Comparison of ENCODE assay signal across 12 cellular contexts in genomic region chr2:69149631-69150215, GRCh38.
DNase-seq lines count a peak whose midpoint lies in the region; ATAC-seq, FAIRE-seq and TF ChIP-seq lines count a peak whose summit lies in the region.
"Had no signal": no experiment of that assay in that cellular context is flagged by ENCODE, and none has a peak within 500 bp of the region (broad histone marks: within the 10 kb centered on the region; RNA-seq: fewer than 3 reads in every experiment).

No MANE protein-coding gene starts in this region.

- peaks cover 27% of the 10 kb centered on the region for H3K36me3 Mint-ChIP-seq in nephron (ENCODE audit: low read depth)
- no peaks in the 10 kb centered on the region for H3K36me3 Mint-ChIP-seq in activated naive CD4-positive, alpha-beta T cell treated with anti-CD3 and anti-CD28 coated beads, Interleukin-2, amount 10 ng/mL, durations not matched to agents 7 days and 5 days

- H3K27me3 Mint-ChIP-seq in nephron (ENCODE audit: low read depth): no peaks in the 10 kb centered on the region
- peaks cover 19% of the 10 kb centered on the region for H3K27me3 Mint-ChIP-seq in activated naive CD4-positive, alpha-beta T cell treated with anti-CD3 and anti-CD28 coated beads, Interleukin-2, amount 10 ng/mL, durations not matched to agents 7 days and 5 days

- no peaks in the 10 kb centered on the region for H3K9me3 Mint-ChIP-seq in nephron
- H3K9me3 Mint-ChIP-seq in activated naive CD4-positive, alpha-beta T cell treated with anti-CD3 and anti-CD28 coated beads, Interleukin-2, amount 10 ng/mL, durations not matched to agents 7 days and 5 days: no peaks in the 10 kb centered on the region
- H3K9me3 Mint-ChIP-seq: activated T-cell treated with anti-CD3 and anti-CD28 coated beads, Interleukin-2, amount 50 U/mL, for 4 hours had no signal

- H3K27ac ChIP-seq in A549: peak overlapping the region; percentile 26 to 75; a peak in 5 of 6 replicates

- DNase-seq in A549 (ENCODE audit: low read depth in 1 of 2, low spot score in 1 of 2) (peak; percentile 16 to 27), NT2/D1 (ENCODE audit: low read depth, low spot score) (peak; percentile 59), fibroblast of peridontal ligament (ENCODE audit: extremely low read depth) (peak; percentile 40), germinal center (ENCODE audit: low spot score) (no peak), SIG-M5 treated with dmso at 0.1 percent for 504 hours (lab: John Stamatoyannopoulos, UW; ENCODE audit: unreplicated experiment) (no peak)
- no peak for DNase-seq in activated naive CD4-positive, alpha-beta T cell treated with anti-CD3 and anti-CD28 coated beads, Interleukin-2, amount 10 ng/mL, durations not matched to agents 7 days and 5 days
- DNase-seq: ACHN; activated T-cell treated with anti-CD3 and anti-CD28 coated beads, Interleukin-2, amount 50 U/mL, for 4 hours; NCI-H774; T-helper 9 cell had no signal

- H3K9ac ChIP-seq in NT2/D1 (ENCODE audit: insufficient read length, low read depth): no peak overlapping the region

- no peak for TF ChIP-seq POLR2A in A549 (IDR thresholded peaks at IDR 0.05; ENCODE audit: low read length)

- H3K4me2 ChIP-seq in A549: peak overlapping the region; percentile 38

- 72% methylated on average over 7 of the region's 7 CpGs for WGBS in A549 (ENCODE audit: missing lambda C conversion rate)

- peak overlapping the region; percentile 78 to 91 (median 87) for H3K27ac Mint-ChIP-seq in nephron
- H3K27ac Mint-ChIP-seq in activated naive CD4-positive, alpha-beta T cell treated with anti-CD3 and anti-CD28 coated beads, Interleukin-2, amount 10 ng/mL, durations not matched to agents 7 days and 5 days: no peak overlapping the region

- POLR2A ChIA-PET in A549 (lab: Yijun Ruan, JAX): no interaction called here

- FAIRE-seq in A549 (lab: Jason Lieb, UNC): no peak

- TF ChIP-seq RAD21 in A549 (conservative IDR thresholded peaks at IDR 0.05 in 1 of 2, IDR thresholded peaks at IDR 0.05 in 1 of 2): peak in 1 of 2 experiments; percentile 13; a peak in 1 of 5 replicates

- no peaks in the 10 kb centered on the region for H3K27me3 ChIP-seq in NT2/D1 (ENCODE audit: insufficient read depth, insufficient read length)

- ATAC-seq in A549 (peak; percentile 39 to 56; a peak in 5 of 6 replicates), HG03342 (IDR thresholded peaks at IDR 0.05; ENCODE audit: unreplicated experiment) (no peak)
- ATAC-seq: activated T-cell treated with anti-CD3 and anti-CD28 coated beads, Interleukin-2, amount 50 U/mL, for 4 hours had no signal

- H3K9me3 ChIP-seq in A549 (no peaks in the 10 kb centered on the region), NT2/D1 (ENCODE audit: insufficient read depth, low read length) (peaks cover 18% of the 10 kb centered on the region; the same call in 1 of the 2 replicates)

- H3K36me3 ChIP-seq in NT2/D1 (ENCODE audit: insufficient read depth, insufficient read length, low read length): peaks cover 18% of the 10 kb centered on the region

- CTCF ChIA-PET in A549 (lab: Yijun Ruan, JAX): interaction anchor here (0.8 to 2.1 kb wide), 3 partner anchors 10 to 157 kb away, joined by 3 to 6 read pairs (median 3); no protein-coding TSS in a partner anchor
- CTCF ChIA-PET in activated naive CD4-positive, alpha-beta T cell treated with anti-CD3 and anti-CD28 coated beads, Interleukin-2, amount 10 ng/mL, durations not matched to agents 7 days and 5 days (lab: Charles Lee): no interaction called here

- H3K4me1 Mint-ChIP-seq in nephron: peaks cover 74% of the 10 kb centered on the region
- no peaks in the 10 kb centered on the region for H3K4me1 Mint-ChIP-seq in activated naive CD4-positive, alpha-beta T cell treated with anti-CD3 and anti-CD28 coated beads, Interleukin-2, amount 10 ng/mL, durations not matched to agents 7 days and 5 days

- H3K4me3 Mint-ChIP-seq in nephron: peak overlapping the region in 1 of 3 experiments; percentile 30
- H3K4me3 Mint-ChIP-seq in activated naive CD4-positive, alpha-beta T cell treated with anti-CD3 and anti-CD28 coated beads, Interleukin-2, amount 10 ng/mL, durations not matched to agents 7 days and 5 days: no peak overlapping the region
- H3K4me3 Mint-ChIP-seq: activated T-cell treated with anti-CD3 and anti-CD28 coated beads, Interleukin-2, amount 50 U/mL, for 4 hours had no signal

- TF ChIP-seq CTCF in A549 (IDR thresholded peaks at IDR 0.05) (no peak), nephron (IDR thresholded peaks at IDR 0.05; ENCODE audit: unreplicated experiment in 3 of 3) (no peak)

- TF ChIP-seq EP300 in A549 (IDR thresholded peaks at IDR 0.05): no peak

- no peak overlapping the region for H3K4me3 ChIP-seq in A549
- no peak overlapping the region for H3K4me3 ChIP-seq in NT2/D1 (ENCODE audit: insufficient read length, low read depth)

- H3K4me1 ChIP-seq in A549: peaks cover 21% of the 10 kb centered on the region
- H3K4me1 ChIP-seq in NT2/D1 (ENCODE audit: insufficient read depth, insufficient read length): peaks cover 4% of the 10 kb centered on the region

TF ChIP-seq in A549, 52 proteins besides CTCF, POLR2A, EP300 and RAD21:
- TF ChIP-seq EHMT2 (IDR thresholded peaks at IDR 0.05; ENCODE audit: low read depth): no peak
- TF ChIP-seq RNF2 (IDR thresholded peaks at IDR 0.05; ENCODE audit: borderline replicate concordance, low read depth): no peak
- no peak for TF ChIP-seq ESRRA (IDR thresholded peaks at IDR 0.05; ENCODE audit: borderline replicate concordance, low read length)
- TF ChIP-seq KDM1A (IDR thresholded peaks at IDR 0.05; ENCODE audit: low read depth): no peak
- TF ChIP-seq NR3C1 (IDR thresholded peaks at IDR 0.05): no peak
- TF ChIP-seq, protein P1, sequence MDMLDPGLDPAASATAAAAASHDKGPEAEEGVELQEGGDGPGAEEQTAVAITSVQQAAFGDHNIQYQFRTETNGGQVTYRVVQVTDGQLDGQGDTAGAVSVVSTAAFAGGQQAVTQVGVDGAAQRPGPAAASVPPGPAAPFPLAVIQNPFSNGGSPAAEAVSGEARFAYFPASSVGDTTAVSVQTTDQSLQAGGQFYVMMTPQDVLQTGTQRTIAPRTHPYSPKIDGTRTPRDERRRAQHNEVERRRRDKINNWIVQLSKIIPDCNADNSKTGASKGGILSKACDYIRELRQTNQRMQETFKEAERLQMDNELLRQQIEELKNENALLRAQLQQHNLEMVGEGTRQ (IDR thresholded peaks at IDR 0.05): no peak
- no peak for TF ChIP-seq FOSB (CRISPR knock-in tag; IDR thresholded peaks at IDR 0.05)
- TF ChIP-seq KDM5A (IDR thresholded peaks at IDR 0.05): no peak
- TF ChIP-seq ZC3H11A (IDR thresholded peaks at IDR 0.05): no peak
- TF ChIP-seq, protein P2, sequence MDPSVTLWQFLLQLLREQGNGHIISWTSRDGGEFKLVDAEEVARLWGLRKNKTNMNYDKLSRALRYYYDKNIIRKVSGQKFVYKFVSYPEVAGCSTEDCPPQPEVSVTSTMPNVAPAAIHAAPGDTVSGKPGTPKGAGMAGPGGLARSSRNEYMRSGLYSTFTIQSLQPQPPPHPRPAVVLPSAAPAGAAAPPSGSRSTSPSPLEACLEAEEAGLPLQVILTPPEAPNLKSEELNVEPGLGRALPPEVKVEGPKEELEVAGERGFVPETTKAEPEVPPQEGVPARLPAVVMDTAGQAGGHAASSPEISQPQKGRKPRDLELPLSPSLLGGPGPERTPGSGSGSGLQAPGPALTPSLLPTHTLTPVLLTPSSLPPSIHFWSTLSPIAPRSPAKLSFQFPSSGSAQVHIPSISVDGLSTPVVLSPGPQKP (IDR thresholded peaks at IDR 0.05; ENCODE audit: low read depth, low read length): no peak
- TF ChIP-seq HOXB5 (CRISPR knock-in tag; IDR thresholded peaks at IDR 0.05): no peak
- TF ChIP-seq ATOH8 (CRISPR knock-in tag; IDR thresholded peaks at IDR 0.05; ENCODE audit: low read depth): no peak
- TF ChIP-seq, protein P3, sequence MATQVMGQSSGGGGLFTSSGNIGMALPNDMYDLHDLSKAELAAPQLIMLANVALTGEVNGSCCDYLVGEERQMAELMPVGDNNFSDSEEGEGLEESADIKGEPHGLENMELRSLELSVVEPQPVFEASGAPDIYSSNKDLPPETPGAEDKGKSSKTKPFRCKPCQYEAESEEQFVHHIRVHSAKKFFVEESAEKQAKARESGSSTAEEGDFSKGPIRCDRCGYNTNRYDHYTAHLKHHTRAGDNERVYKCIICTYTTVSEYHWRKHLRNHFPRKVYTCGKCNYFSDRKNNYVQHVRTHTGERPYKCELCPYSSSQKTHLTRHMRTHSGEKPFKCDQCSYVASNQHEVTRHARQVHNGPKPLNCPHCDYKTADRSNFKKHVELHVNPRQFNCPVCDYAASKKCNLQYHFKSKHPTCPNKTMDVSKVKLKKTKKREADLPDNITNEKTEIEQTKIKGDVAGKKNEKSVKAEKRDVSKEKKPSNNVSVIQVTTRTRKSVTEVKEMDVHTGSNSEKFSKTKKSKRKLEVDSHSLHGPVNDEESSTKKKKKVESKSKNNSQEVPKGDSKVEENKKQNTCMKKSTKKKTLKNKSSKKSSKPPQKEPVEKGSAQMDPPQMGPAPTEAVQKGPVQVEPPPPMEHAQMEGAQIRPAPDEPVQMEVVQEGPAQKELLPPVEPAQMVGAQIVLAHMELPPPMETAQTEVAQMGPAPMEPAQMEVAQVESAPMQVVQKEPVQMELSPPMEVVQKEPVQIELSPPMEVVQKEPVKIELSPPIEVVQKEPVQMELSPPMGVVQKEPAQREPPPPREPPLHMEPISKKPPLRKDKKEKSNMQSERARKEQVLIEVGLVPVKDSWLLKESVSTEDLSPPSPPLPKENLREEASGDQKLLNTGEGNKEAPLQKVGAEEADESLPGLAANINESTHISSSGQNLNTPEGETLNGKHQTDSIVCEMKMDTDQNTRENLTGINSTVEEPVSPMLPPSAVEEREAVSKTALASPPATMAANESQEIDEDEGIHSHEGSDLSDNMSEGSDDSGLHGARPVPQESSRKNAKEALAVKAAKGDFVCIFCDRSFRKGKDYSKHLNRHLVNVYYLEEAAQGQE (IDR thresholded peaks at IDR 0.05): no peak
- TF ChIP-seq FOSL2 (IDR thresholded peaks at IDR 0.05): no peak
- TF ChIP-seq FOSL2 (CRISPR knock-in tag; IDR thresholded peaks at IDR 0.05): no peak
- no peak for TF ChIP-seq HDAC2 (IDR thresholded peaks at IDR 0.05)

Comparison
In these comparisons a context has a peak if more than half of its experiments do, and no peak if none do; other contexts are left out.
1. DNase-seq: peak in A549 (2 of 2), NT2/D1 (single experiment) and fibroblast of peridontal ligament (single experiment); none in activated naive CD4-positive, alpha-beta T cell treated with anti-CD3 and anti-CD28 coated beads, Interleukin-2, amount 10 ng/mL, durations not matched to agents 7 days and 5 days (single experiment), germinal center (single experiment) and SIG-M5 treated with dmso at 0.1 percent for 504 hours (single experiment).